ENCODE assay signal across 8 cellular contexts in the genomic region with DNA sequence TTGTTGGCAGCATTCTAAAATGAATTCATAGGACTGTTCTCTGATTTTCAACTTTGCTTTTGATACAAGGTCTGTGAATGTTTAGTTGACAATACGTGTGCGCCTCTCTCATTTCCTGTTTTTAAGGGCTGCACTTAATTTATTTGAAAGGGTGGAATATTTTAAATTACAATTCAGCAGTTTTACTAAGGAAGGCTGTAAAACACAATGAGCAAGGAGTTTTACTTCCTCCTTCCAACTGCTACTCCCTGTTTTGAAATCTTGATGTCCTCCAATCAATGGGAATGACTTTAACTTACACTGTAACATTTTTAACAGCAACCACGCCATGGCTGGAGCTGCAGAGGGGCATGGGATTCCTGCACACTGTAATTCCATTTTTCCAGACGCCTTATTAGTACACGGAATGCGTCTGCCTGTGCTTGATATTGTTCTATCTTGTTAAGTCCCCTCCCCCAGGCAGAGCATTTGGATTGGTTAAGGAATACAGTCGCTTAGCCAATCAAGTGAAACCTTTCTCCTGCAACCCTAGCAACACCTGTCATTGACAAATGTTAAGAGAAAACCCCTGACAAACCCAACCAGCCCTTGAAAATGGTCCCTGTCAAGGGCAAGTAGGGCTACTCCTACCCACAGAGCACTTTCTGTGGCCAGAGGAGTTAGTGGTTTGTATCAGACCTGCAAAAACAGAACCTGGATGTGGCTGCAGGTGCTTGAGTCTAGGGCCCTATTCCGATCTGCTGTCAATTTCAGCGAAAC. TPM values are rescaled to one million over a fixed set of nuclear protein-coding genes. Genes with fewer than 3 reads are reported as not detected.
DNase-seq lines count a peak whose midpoint lies in the region; ATAC-seq lines count a peak whose summit lies in the region.

No MANE protein-coding gene starts in this region.

- H3K4me3 Mint-ChIP-seq in stimulated activated effector memory CD8-positive, alpha-beta T cell treated with anti-CD3 and anti-CD28 coated beads, Interleukin-12 subunit alpha, Interleukin-12 subunit beta, amount 100 ng/mL, for 72 hours, result no peak overlapping the region

- intact Hi-C loops in left cardiac atrium (cut with DNase I), result loop anchor here in 1 of 2 donors (10.0 kb wide), 2 partner anchors 265 to 375 kb away; a partner anchor contains a TSS

- peak; percentile 3 for DNase-seq in NCI-H146 (lab: John Stamatoyannopoulos, UW)
- DNase-seq in NCI-H146 treated with DMSO at 0.1 percent for 48 hours (lab: John Stamatoyannopoulos, UW; ENCODE audit: unreplicated experiment), result no peak
- peak; percentile 94 for DNase-seq in NCI-H82 (lab: John Stamatoyannopoulos, UW)
- no peak for DNase-seq in left cardiac atrium
- DNase-seq in stimulated activated effector memory CD8-positive, alpha-beta T cell treated with anti-CD3 and anti-CD28 coated beads, Interleukin-12 subunit alpha, Interleukin-12 subunit beta, amount 100 ng/mL, for 72 hours (ENCODE audit: low spot score in 2 of 2), result peak in 1 of 2 donors; percentile 68
- DNase-seq in DMS153 (lab: John Stamatoyannopoulos, UW), result no peak
- no peak for DNase-seq in NCI-H1694 (lab: John Stamatoyannopoulos, UW)

- H3K9me3 Mint-ChIP-seq in stimulated activated effector memory CD8-positive, alpha-beta T cell treated with anti-CD3 and anti-CD28 coated beads, Interleukin-12 subunit alpha, Interleukin-12 subunit beta, amount 100 ng/mL, for 72 hours, result no peaks in the 10 kb centered on the region

- H3K4me1 Mint-ChIP-seq in stimulated activated effector memory CD8-positive, alpha-beta T cell treated with anti-CD3 and anti-CD28 coated beads, Interleukin-12 subunit alpha, Interleukin-12 subunit beta, amount 100 ng/mL, for 72 hours, result peaks cover 6% of the 10 kb centered on the region

- no peaks in the 10 kb centered on the region for H3K36me3 Mint-ChIP-seq in stimulated activated effector memory CD8-positive, alpha-beta T cell treated with anti-CD3 and anti-CD28 coated beads, Interleukin-12 subunit alpha, Interleukin-12 subunit beta, amount 100 ng/mL, for 72 hours

- no peak overlapping the region for H3K27ac Mint-ChIP-seq in stimulated activated effector memory CD8-positive, alpha-beta T cell treated with anti-CD3 and anti-CD28 coated beads, Interleukin-12 subunit alpha, Interleukin-12 subunit beta, amount 100 ng/mL, for 72 hours

- peak; percentile 99 for ATAC-seq in HG02798 (IDR thresholded peaks at IDR 0.05; ENCODE audit: poor library complexity, unreplicated experiment)
- ATAC-seq in left cardiac atrium, result peak; percentile 67 to 70
- peak; percentile 77 for ATAC-seq in stimulated activated effector memory CD8-positive, alpha-beta T cell treated with anti-CD3 and anti-CD28 coated beads, Interleukin-12 subunit alpha, Interleukin-12 subunit beta, amount 100 ng/mL, for 72 hours

RNA-seq across cellular contexts. Expression of a gene that starts 12.5 kb away (rescaled TPM):
- 1 to 10 TPM; 6.8 to 7.8 TPM for total RNA-seq in left cardiac atrium

Comparison
In these comparisons a context has a peak if more than half of its experiments do, and no peak if none do; other contexts are left out.
1. DNase-seq: peak in NCI-H146 (single experiment) and NCI-H82 (single experiment); none in NCI-H146 treated with DMSO at 0.1 percent for 48 hours (single experiment), left cardiac atrium (single experiment), DMS153 (single experiment) and NCI-H1694 (single experiment).
2. Peak in every context shown above with its lines, with median percentiles within 50 percentile points of each other: ATAC-seq.